2 cellular contexts compared by ENCODE assay signal in the genomic region with DNA sequence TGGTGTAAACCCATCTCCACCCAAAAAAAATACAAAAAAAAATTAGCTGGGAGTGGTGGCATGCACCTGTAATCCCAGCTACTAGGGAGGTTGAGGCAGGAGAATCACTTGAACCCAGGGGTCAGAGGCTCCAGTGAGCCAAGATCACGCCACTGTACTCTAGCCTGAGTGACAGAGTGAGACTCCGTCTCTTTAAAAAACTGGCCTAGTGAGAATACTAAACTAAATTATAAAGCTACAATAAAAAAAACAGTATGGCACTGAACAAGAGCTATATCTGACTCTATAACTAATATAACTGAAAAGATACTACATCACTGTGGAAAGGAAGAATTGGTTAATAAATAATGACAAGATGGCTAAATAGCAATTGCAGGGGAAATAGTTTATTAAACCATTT.
TF ChIP-seq lines count a peak whose summit lies in the region.

No MANE protein-coding gene starts in this region.

TF ChIP-seq in A549, 52 proteins besides CTCF, POLR2A, EP300 and RAD21 (continued from another document):
- TF ChIP-seq KDM5A (IDR thresholded peaks at IDR 0.05) (no peak), CHD4 (IDR thresholded peaks at IDR 0.05; ENCODE audit: borderline replicate concordance) (peak; percentile 98), MAZ (IDR thresholded peaks at IDR 0.05; ENCODE audit: borderline replicate concordance, low read depth, low read length) (no peak), SMC3 (IDR thresholded peaks at IDR 0.05) (no peak), ESRRA (IDR thresholded peaks at IDR 0.05; ENCODE audit: borderline replicate concordance, low read length) (no peak), KDM1A (IDR thresholded peaks at IDR 0.05; ENCODE audit: low read depth) (peak; percentile 97)

TF ChIP-seq in HEK293, 187 proteins besides CTCF, POLR2A, EP300 and RAD21 (continued from another document):
- TF ChIP-seq ZXDB (tag by site-specific recombination; IDR thresholded peaks at IDR 0.05) (peak; percentile 11; the same call in 1 of the 2 replicates), ZNF600 (tag by site-specific recombination; IDR thresholded peaks at IDR 0.05) (no peak)
